In genomic region chr13:26759907-26760834, GRCh38 we compare ENCODE assay signal across 8 cellular contexts. TPM values are rescaled to one million over a fixed set of nuclear protein-coding genes. Genes with fewer than 3 reads are reported as not detected.
DNase-seq lines count a peak whose midpoint lies in the region; ATAC-seq, FAIRE-seq and TF ChIP-seq lines count a peak whose summit lies in the region.

TSS of gene GPR12 (minus strand) at chr13:26760786. CDS start at chr13:26759827, 959 bp downstream.

- H3K9me3 ChIP-seq in keratinocyte (ENCODE audit: control insufficient read depth, low read depth, low read length): no peaks in the 10 kb centered on the region

- no peaks in the 10 kb centered on the region for H3K36me3 Mint-ChIP-seq in activated CD4-positive, alpha-beta T cell treated with anti-CD3 and anti-CD28 coated beads for 36 hours (ENCODE audit: low read depth)
- no peaks in the 10 kb centered on the region for H3K36me3 Mint-ChIP-seq in activated naive CD8-positive, alpha-beta T cell treated with anti-CD3 and anti-CD28 coated beads, Interleukin-2, amount 50 U/mL, for 24 hours (ENCODE audit: low read depth)
- no peaks in the 10 kb centered on the region for H3K36me3 Mint-ChIP-seq in activated T-helper 2 cell treated with anti-CD3 and anti-CD28 coated beads, Interferon-gamma antibody, Interleukin-2, Interleukin-4, amounts not matched to agents 10 μg/mL and 5 μg/mL and 100 μg/mL, durations not matched to agents 14 hours and 24 hours and 36 hours (ENCODE audit: low read depth)

- no peaks in the 10 kb centered on the region for H3K36me3 ChIP-seq in keratinocyte (ENCODE audit: control insufficient read depth in 2 of 2, extremely low read depth in 1 of 2, insufficient read depth in 2 of 2, low read length in 2 of 2)

- POLR2A ChIA-PET in activated CD4-positive, alpha-beta T cell treated with anti-CD3 and anti-CD28 coated beads for 36 hours (lab: Charles Lee): no interaction called here

- H3K27me3 ChIP-seq in keratinocyte (ENCODE audit: control insufficient read depth, extremely low read depth, insufficient read depth, low read length): peaks cover 46% of the 10 kb centered on the region

- CTCF ChIA-PET in activated CD4-positive, alpha-beta T cell treated with anti-CD3 and anti-CD28 coated beads for 36 hours (lab: Charles Lee): interaction anchor here (0.5 kb wide), 1 partner anchor 710 kb away, joined by 3 read pairs; no protein-coding TSS in a partner anchor

- no peak for FAIRE-seq in keratinocyte (lab: Jason Lieb, UNC)

- H3K27me3 Mint-ChIP-seq in activated CD4-positive, alpha-beta T cell treated with anti-CD3 and anti-CD28 coated beads for 36 hours: peaks cover 53% of the 10 kb centered on the region
- peaks cover 52% of the 10 kb centered on the region for H3K27me3 Mint-ChIP-seq in activated naive CD8-positive, alpha-beta T cell treated with anti-CD3 and anti-CD28 coated beads, Interleukin-2, amount 50 U/mL, for 24 hours
- peaks cover 48% of the 10 kb centered on the region for H3K27me3 Mint-ChIP-seq in activated T-helper 2 cell treated with anti-CD3 and anti-CD28 coated beads, Interferon-gamma antibody, Interleukin-2, Interleukin-4, amounts not matched to agents 10 μg/mL and 5 μg/mL and 100 μg/mL, durations not matched to agents 14 hours and 24 hours and 36 hours (ENCODE audit: low read depth)

- peak within 1 kb of the TSS; percentile 51 for H3K4me2 ChIP-seq in keratinocyte (ENCODE audit: control insufficient read depth, extremely low read depth, insufficient read depth, low read depth, low read length)

- dilution Hi-C loops in keratinocyte (cut with MboI; ENCODE audit: extremely low pct_ligation_motif_present, low sequenced_read_pairs): no loop called here

- H2AFZ ChIP-seq in keratinocyte (ENCODE audit: control insufficient read depth, low read length): peak within 1 kb of the TSS; percentile 12

- H3K79me2 ChIP-seq in keratinocyte (ENCODE audit: control insufficient read depth, insufficient read depth, low read length): no peaks in the 10 kb centered on the region

- intact Hi-C loops in activated CD4-positive, alpha-beta T cell treated with anti-CD3 and anti-CD28 coated beads for 36 hours (cut with DNase I, micrococcal nuclease): no loop called here
- intact Hi-C loops in activated T-helper 2 cell treated with anti-CD3 and anti-CD28 coated beads, Interferon-gamma antibody, Interleukin-2, Interleukin-4, amounts not matched to agents 10 μg/mL and 5 μg/mL and 100 μg/mL, durations not matched to agents 14 hours and 24 hours and 36 hours (cut with micrococcal nuclease): no loop called here

- H4K20me1 ChIP-seq in keratinocyte (ENCODE audit: control insufficient read depth, extremely low read depth, insufficient read depth, low read length): no peaks in the 10 kb centered on the region

- H3K9me3 Mint-ChIP-seq in activated CD4-positive, alpha-beta T cell treated with anti-CD3 and anti-CD28 coated beads for 36 hours (ENCODE audit: low read depth): no peaks in the 10 kb centered on the region
- H3K9me3 Mint-ChIP-seq in activated naive CD8-positive, alpha-beta T cell treated with anti-CD3 and anti-CD28 coated beads, Interleukin-2, amount 50 U/mL, for 24 hours: no peaks in the 10 kb centered on the region
- H3K9me3 Mint-ChIP-seq in activated T-helper 2 cell treated with anti-CD3 and anti-CD28 coated beads, Interferon-gamma antibody, Interleukin-2, Interleukin-4, amounts not matched to agents 10 μg/mL and 5 μg/mL and 100 μg/mL, durations not matched to agents 14 hours and 24 hours and 36 hours: no peaks in the 10 kb centered on the region

- H3K9ac ChIP-seq in keratinocyte (ENCODE audit: control insufficient read depth, extremely low read depth, insufficient read depth, low read length): no peak within 1 kb of the TSS

- no peak for DNase-seq in activated CD4-positive, alpha-beta T cell treated with anti-CD3 and anti-CD28 coated beads for 36 hours
- DNase-seq in activated CD4-positive, alpha-beta T cell treated with anti-CD3 and anti-CD28 coated beads, Interleukin-2, amount 50 U/mL, for 4 hours: no peak
- no peak for DNase-seq in activated naive CD8-positive, alpha-beta T cell treated with anti-CD3 and anti-CD28 coated beads, Interleukin-2, amount 50 U/mL, for 24 hours
- DNase-seq in keratinocyte (ENCODE audit: low read depth, low spot score): no peak
- peak; percentile 42 for DNase-seq in superior temporal gyrus (ENCODE audit: extremely low spot score)
- DNase-seq in activated T-helper 2 cell treated with anti-CD3 and anti-CD28 coated beads, Interferon-gamma antibody, Interleukin-2, Interleukin-4, amounts not matched to agents 10 μg/mL and 5 μg/mL and 100 μg/mL, durations not matched to agents 14 hours and 24 hours and 36 hours (ENCODE audit: low spot score): no peak
- no peak for DNase-seq in inferior parietal cortex (ENCODE audit: extremely low spot score)
- no peak for DNase-seq in activated CD4-positive, alpha-beta T cell treated with anti-CD3 and anti-CD28 coated beads for 4 hours

- H3K4me1 ChIP-seq in keratinocyte (ENCODE audit: control insufficient read depth, extremely low read depth, insufficient read depth, low read length): no peaks in the 10 kb centered on the region

- no peak for TF ChIP-seq CTCF in keratinocyte (optimal IDR thresholded peaks at IDR 0.05 in 1 of 3, IDR thresholded peaks at IDR 0.05 in 1 of 3, conservative IDR thresholded peaks at IDR 0.05 in 1 of 3; ENCODE audit: extremely low read depth in 1 of 3, insufficient read depth in 2 of 3, low read length in 3 of 3)

- H3K4me3 Mint-ChIP-seq in activated CD4-positive, alpha-beta T cell treated with anti-CD3 and anti-CD28 coated beads for 36 hours: peak within 1 kb of the TSS; percentile 46
- peak within 1 kb of the TSS; percentile 56 for H3K4me3 Mint-ChIP-seq in activated naive CD8-positive, alpha-beta T cell treated with anti-CD3 and anti-CD28 coated beads, Interleukin-2, amount 50 U/mL, for 24 hours
- H3K4me3 Mint-ChIP-seq in activated T-helper 2 cell treated with anti-CD3 and anti-CD28 coated beads, Interferon-gamma antibody, Interleukin-2, Interleukin-4, amounts not matched to agents 10 μg/mL and 5 μg/mL and 100 μg/mL, durations not matched to agents 14 hours and 24 hours and 36 hours (ENCODE audit: low read depth): no peak within 1 kb of the TSS

- no peak within 1 kb of the TSS for H3K27ac Mint-ChIP-seq in activated CD4-positive, alpha-beta T cell treated with anti-CD3 and anti-CD28 coated beads for 36 hours
- no peak within 1 kb of the TSS for H3K27ac Mint-ChIP-seq in activated naive CD8-positive, alpha-beta T cell treated with anti-CD3 and anti-CD28 coated beads, Interleukin-2, amount 50 U/mL, for 24 hours
- no peak within 1 kb of the TSS for H3K27ac Mint-ChIP-seq in activated T-helper 2 cell treated with anti-CD3 and anti-CD28 coated beads, Interferon-gamma antibody, Interleukin-2, Interleukin-4, amounts not matched to agents 10 μg/mL and 5 μg/mL and 100 μg/mL, durations not matched to agents 14 hours and 24 hours and 36 hours

- H3K4me3 ChIP-seq in keratinocyte (ENCODE audit: control insufficient read depth in 2 of 3, extremely low read depth in 1 of 3, insufficient read depth in 2 of 3, low read depth in 1 of 3, low read length in 3 of 3): peak within 1 kb of the TSS in 2 of 3 experiments; percentile 3 to 38

- no peaks in the 10 kb centered on the region for H3K9me1 ChIP-seq in keratinocyte (ENCODE audit: control insufficient read depth, extremely low read depth, insufficient read depth, low read length)

- peaks cover 9% of the 10 kb centered on the region for H3K4me1 Mint-ChIP-seq in activated CD4-positive, alpha-beta T cell treated with anti-CD3 and anti-CD28 coated beads for 36 hours
- peaks cover 14% of the 10 kb centered on the region for H3K4me1 Mint-ChIP-seq in activated naive CD8-positive, alpha-beta T cell treated with anti-CD3 and anti-CD28 coated beads, Interleukin-2, amount 50 U/mL, for 24 hours
- H3K4me1 Mint-ChIP-seq in activated T-helper 2 cell treated with anti-CD3 and anti-CD28 coated beads, Interferon-gamma antibody, Interleukin-2, Interleukin-4, amounts not matched to agents 10 μg/mL and 5 μg/mL and 100 μg/mL, durations not matched to agents 14 hours and 24 hours and 36 hours (ENCODE audit: low read depth): no peaks in the 10 kb centered on the region

- H3K27ac ChIP-seq in keratinocyte (ENCODE audit: control insufficient read depth, insufficient read depth, low read length): no peak within 1 kb of the TSS

- ATAC-seq in activated CD4-positive, alpha-beta T cell treated with anti-CD3 and anti-CD28 coated beads for 36 hours: no peak
- ATAC-seq in activated naive CD8-positive, alpha-beta T cell treated with anti-CD3 and anti-CD28 coated beads, Interleukin-2, amount 50 U/mL, for 24 hours: no peak

RNA-seq across cellular contexts. Expression of gene GPR12, which starts in this region (rescaled TPM):
- not detected for total RNA-seq in activated CD4-positive, alpha-beta T cell treated with anti-CD3 and anti-CD28 coated beads for 36 hours
- polyA plus RNA-seq in keratinocyte: 0.04 TPM in 1 of 3 replicates, not detected in the others
- polyA plus RNA-seq in keratinocyte (2011; ENCODE audit: low read depth): not detected
- polyA plus RNA-seq in keratinocyte (2011; cell fraction: cytosol; rRNA removed): 0.02 and 0.04 TPM in 2 replicates
- not detected in 2 replicates for polyA plus RNA-seq in keratinocyte (2011; cell fraction: nucleus; rRNA removed)
- polyA plus RNA-seq in keratinocyte (2012; ENCODE audit: low replicate concordance): not detected in 2 replicates
- polyA minus RNA-seq in keratinocyte: not detected in 3 replicates
- polyA minus RNA-seq in keratinocyte (2011; cell fraction: cytosol; rRNA and poly(A)+ RNA removed): not detected
- not detected in 2 replicates for polyA minus RNA-seq in keratinocyte (2011; cell fraction: nucleus; rRNA and poly(A)+ RNA removed)
- total RNA-seq in activated T-helper 2 cell treated with anti-CD3 and anti-CD28 coated beads, Interferon-gamma antibody, Interleukin-2, Interleukin-4, amounts not matched to agents 10 μg/mL and 5 μg/mL and 100 μg/mL, durations not matched to agents 14 hours and 24 hours and 36 hours: not detected in 2 replicates
